In genomic region chrX:103329991-103330390, GRCh38 we compare ENCODE assay signal across 9 cellular contexts. TPM values are rescaled to one million over a fixed set of nuclear protein-coding genes. Genes with fewer than 3 reads are reported as not detected.
DNase-seq lines count a peak whose midpoint lies in the region; ATAC-seq and TF ChIP-seq lines count a peak whose summit lies in the region.
"Had no signal": no experiment of that assay in that cellular context is flagged by ENCODE, and none has a peak within 500 bp of the region (broad histone marks: within the 10 kb centered on the region; RNA-seq: fewer than 3 reads in every experiment).

A gene with protein sequence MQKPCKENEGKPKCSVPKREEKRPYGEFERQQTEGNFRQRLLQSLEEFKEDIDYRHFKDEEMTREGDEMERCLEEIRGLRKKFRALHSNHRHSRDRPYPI (plus strand): TSS chrX:103330239. CDS start chrX:103331404, 1,165 bp downstream.

- H3K27ac ChIP-seq in gastrocnemius medialis = no peak within 1 kb of the TSS

- TF ChIP-seq CTCF in chondrocyte (IDR thresholded peaks at IDR 0.05) (no peak), gastrocnemius medialis (IDR thresholded peaks at IDR 0.05 in 4 of 5, conservative IDR thresholded peaks at IDR 0.05 in 1 of 5) (no peak), Calu3 (IDR thresholded peaks at IDR 0.05; ENCODE audit: unreplicated experiment) (no peak)

- no peaks in the 10 kb centered on the region for H3K4me1 ChIP-seq in gastrocnemius medialis

- DNase-seq in HCEC 1CT (peak; percentile 35), chondrocyte (ENCODE audit: low spot score) (no peak), iPS-NIHi11 (ENCODE audit: low spot score) (peak; percentile 15), gastrocnemius medialis (no peak), LoVo (ENCODE audit: low spot score) (no peak), activated gamma-delta T cell (lab: John Stamatoyannopoulos, UW) (no peak), Calu3 (no peak)
- DNase-seq: activated T-cell treated with anti-CD3 and anti-CD28 coated beads, Interleukin-2, amount 50 U/mL, for 4 hours had no signal

- H3K36me3 ChIP-seq in gastrocnemius medialis = no peaks in the 10 kb centered on the region

- peaks cover 0 to 5% (median 0%) of the 10 kb centered on the region in 3 donors for H3K27me3 ChIP-seq in gastrocnemius medialis

- H3K9me3 Mint-ChIP-seq in chondrocyte (ENCODE audit: low read depth) (peaks cover 3% of the 10 kb centered on the region), Calu3 (ENCODE audit: low read depth, unreplicated experiment) (no peaks in the 10 kb centered on the region)
- H3K9me3 Mint-ChIP-seq: activated T-cell treated with anti-CD3 and anti-CD28 coated beads, Interleukin-2, amount 50 U/mL, for 4 hours had no signal

- in situ Hi-C loops in gastrocnemius medialis (cut with MboI; ENCODE audit: low sequenced_read_pairs in 4 of 4) = loop anchor here in 3 of 4 donors (10.0 to 25.0 kb wide), 2 partner anchors 132 to 135 kb away; no protein-coding TSS in a partner anchor

- H3K27ac Mint-ChIP-seq in chondrocyte (ENCODE audit: unreplicated experiment) (peak within 1 kb of the TSS; percentile 56), Calu3 (ENCODE audit: unreplicated experiment) (no peak within 1 kb of the TSS)

- no peak for TF ChIP-seq POLR2A in gastrocnemius medialis (IDR thresholded peaks at IDR 0.05)

- CTCF ChIA-PET in Calu3 (lab: Charles Lee) = no interaction called here

- H3K36me3 Mint-ChIP-seq in chondrocyte (ENCODE audit: low read depth) = no peaks in the 10 kb centered on the region
- H3K36me3 Mint-ChIP-seq in Calu3 (ENCODE audit: insufficient read depth, unreplicated experiment) = no peaks in the 10 kb centered on the region

- H3K9me3 ChIP-seq in gastrocnemius medialis = no peaks in the 10 kb centered on the region

- H3K27me3 Mint-ChIP-seq in chondrocyte (ENCODE audit: low read depth) = no peaks in the 10 kb centered on the region
- H3K27me3 Mint-ChIP-seq in Calu3 (ENCODE audit: unreplicated experiment) = no peaks in the 10 kb centered on the region

- intact Hi-C loops in gastrocnemius medialis (cut with DNase I; ENCODE audit: low total_unique reads) = no loop called here
- intact Hi-C loops in Calu3 (cut with micrococcal nuclease; ENCODE audit: unreplicated experiment) = no loop called here

- H3K4me3 Mint-ChIP-seq in chondrocyte (ENCODE audit: unreplicated experiment) (peak within 1 kb of the TSS; percentile 68), Calu3 (ENCODE audit: low read depth, unreplicated experiment) (no peak within 1 kb of the TSS)
- H3K4me3 Mint-ChIP-seq: activated T-cell treated with anti-CD3 and anti-CD28 coated beads, Interleukin-2, amount 50 U/mL, for 4 hours had no signal

- BruUV-seq in Calu3 (replicated peaks; lab: Mats Ljungman, UMichigan) = no TSS peak

- peak within 1 kb of the TSS; percentile 17 to 28 (median 24) for H3K4me3 ChIP-seq in gastrocnemius medialis

- H3K4me1 Mint-ChIP-seq in chondrocyte (ENCODE audit: low read depth) (peaks cover 13% of the 10 kb centered on the region), Calu3 (ENCODE audit: low read depth, unreplicated experiment) (no peaks in the 10 kb centered on the region)

- ATAC-seq in gastrocnemius medialis (peak in 1 of 2 donors; percentile 54), GM18909 (IDR thresholded peaks at IDR 0.05; ENCODE audit: poor library complexity, unreplicated experiment) (no peak)
- ATAC-seq: activated T-cell treated with anti-CD3 and anti-CD28 coated beads, Interleukin-2, amount 50 U/mL, for 4 hours had no signal

RNA-seq across cellular contexts. Expression of the gene that starts here (rescaled TPM):
- total RNA-seq in chondrocyte (12.0 to 16.5 TPM (median 15.8 TPM) in 3 replicates), gastrocnemius medialis (1 to 10 TPM in 3 of 4 donors, not detected in 1; 1.1 to 1.9 (median 1.7) TPM), Calu3 (2022) (not detected in 2 replicates)
- total RNA-seq: activated T-cell treated with anti-CD3 and anti-CD28 coated beads, Interleukin-2, amount 50 U/mL, for 4 hours had no signal

Comparison
In these comparisons a context has a peak if more than half of its experiments do, and no peak if none do; other contexts are left out.
1. DNase-seq: peak in HCEC 1CT (single experiment) and iPS-NIHi11 (single experiment); none in chondrocyte (single experiment), gastrocnemius medialis (0 of 2), LoVo (single experiment), activated gamma-delta T cell (single experiment) and Calu3 (single experiment).